3 cellular contexts compared by ENCODE assay signal in the genomic region with DNA sequence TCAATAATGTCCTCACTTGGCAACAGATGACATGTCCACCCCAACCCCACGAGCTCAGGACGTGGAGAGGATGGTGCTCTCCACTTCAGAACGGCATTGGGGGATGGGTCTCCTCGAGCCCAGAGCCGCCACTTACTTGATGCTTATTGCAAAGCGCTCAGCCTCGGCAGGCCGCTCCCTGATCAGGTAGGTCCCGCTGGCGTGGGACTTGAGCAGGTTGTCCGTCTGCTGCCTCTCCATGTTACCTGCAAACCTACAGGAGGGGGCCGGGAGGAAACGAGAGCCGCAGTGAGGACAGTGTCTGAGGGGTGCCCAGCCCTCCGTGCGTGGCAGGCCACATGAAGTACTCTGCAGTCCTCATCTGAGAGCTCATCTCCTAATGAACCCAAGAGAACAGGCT.
TF ChIP-seq lines count a peak whose summit lies in the region.

No MANE protein-coding gene starts in this region.

TF ChIP-seq in IMR-90, 13 proteins besides CTCF, POLR2A, EP300 and RAD21:
- TF ChIP-seq, protein P1, sequence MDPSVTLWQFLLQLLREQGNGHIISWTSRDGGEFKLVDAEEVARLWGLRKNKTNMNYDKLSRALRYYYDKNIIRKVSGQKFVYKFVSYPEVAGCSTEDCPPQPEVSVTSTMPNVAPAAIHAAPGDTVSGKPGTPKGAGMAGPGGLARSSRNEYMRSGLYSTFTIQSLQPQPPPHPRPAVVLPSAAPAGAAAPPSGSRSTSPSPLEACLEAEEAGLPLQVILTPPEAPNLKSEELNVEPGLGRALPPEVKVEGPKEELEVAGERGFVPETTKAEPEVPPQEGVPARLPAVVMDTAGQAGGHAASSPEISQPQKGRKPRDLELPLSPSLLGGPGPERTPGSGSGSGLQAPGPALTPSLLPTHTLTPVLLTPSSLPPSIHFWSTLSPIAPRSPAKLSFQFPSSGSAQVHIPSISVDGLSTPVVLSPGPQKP (IDR thresholded peaks at IDR 0.05; ENCODE audit: borderline replicate concordance, low read depth, low read length): no peak
- no peak for TF ChIP-seq MAFK (IDR thresholded peaks at IDR 0.05; ENCODE audit: low read depth, low read length)
- no peak for TF ChIP-seq MXI1 (IDR thresholded peaks at IDR 0.05; ENCODE audit: borderline replicate concordance, low read depth, low read length)
- no peak for TF ChIP-seq SMC3 (IDR thresholded peaks at IDR 0.05; ENCODE audit: low read depth, low read length)
- no peak for TF ChIP-seq CHD1 (IDR thresholded peaks at IDR 0.05; ENCODE audit: low read depth, low read length)
- TF ChIP-seq, protein P2, sequence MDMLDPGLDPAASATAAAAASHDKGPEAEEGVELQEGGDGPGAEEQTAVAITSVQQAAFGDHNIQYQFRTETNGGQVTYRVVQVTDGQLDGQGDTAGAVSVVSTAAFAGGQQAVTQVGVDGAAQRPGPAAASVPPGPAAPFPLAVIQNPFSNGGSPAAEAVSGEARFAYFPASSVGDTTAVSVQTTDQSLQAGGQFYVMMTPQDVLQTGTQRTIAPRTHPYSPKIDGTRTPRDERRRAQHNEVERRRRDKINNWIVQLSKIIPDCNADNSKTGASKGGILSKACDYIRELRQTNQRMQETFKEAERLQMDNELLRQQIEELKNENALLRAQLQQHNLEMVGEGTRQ (IDR thresholded peaks at IDR 0.05; ENCODE audit: low read depth, low read length): no peak
- no peak for TF ChIP-seq CEBPB (IDR thresholded peaks at IDR 0.05; ENCODE audit: low read depth, low read length)

TF ChIP-seq in WTC11, 78 proteins besides CTCF, POLR2A, EP300 and RAD21 (continues in another document):
- TF ChIP-seq, protein P3, sequence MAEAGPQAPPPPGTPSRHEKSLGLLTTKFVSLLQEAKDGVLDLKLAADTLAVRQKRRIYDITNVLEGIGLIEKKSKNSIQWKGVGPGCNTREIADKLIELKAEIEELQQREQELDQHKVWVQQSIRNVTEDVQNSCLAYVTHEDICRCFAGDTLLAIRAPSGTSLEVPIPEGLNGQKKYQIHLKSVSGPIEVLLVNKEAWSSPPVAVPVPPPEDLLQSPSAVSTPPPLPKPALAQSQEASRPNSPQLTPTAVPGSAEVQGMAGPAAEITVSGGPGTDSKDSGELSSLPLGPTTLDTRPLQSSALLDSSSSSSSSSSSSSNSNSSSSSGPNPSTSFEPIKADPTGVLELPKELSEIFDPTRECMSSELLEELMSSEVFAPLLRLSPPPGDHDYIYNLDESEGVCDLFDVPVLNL (CRISPR knock-in tag; IDR thresholded peaks at IDR 0.05; ENCODE audit: borderline replicate concordance, low read depth): no peak
- TF ChIP-seq ZBTB21 (CRISPR knock-in tag; IDR thresholded peaks at IDR 0.05; ENCODE audit: borderline replicate concordance) (no peak), SMAD4 (CRISPR knock-in tag; IDR thresholded peaks at IDR 0.05) (no peak), TEAD4 (CRISPR knock-in tag; IDR thresholded peaks at IDR 0.05) (no peak), IRF2 (CRISPR knock-in tag; IDR thresholded peaks at IDR 0.05; ENCODE audit: borderline replicate concordance, low read depth) (no peak), SP1 (CRISPR knock-in tag; conservative IDR thresholded peaks at IDR 0.05) (no peak), CREB1 (CRISPR knock-in tag; IDR thresholded peaks at IDR 0.05) (no peak), FOXK1 (CRISPR knock-in tag; IDR thresholded peaks at IDR 0.05) (no peak), ZNF232 (CRISPR knock-in tag; IDR thresholded peaks at IDR 0.05) (no peak)
- TF ChIP-seq, protein P4, sequence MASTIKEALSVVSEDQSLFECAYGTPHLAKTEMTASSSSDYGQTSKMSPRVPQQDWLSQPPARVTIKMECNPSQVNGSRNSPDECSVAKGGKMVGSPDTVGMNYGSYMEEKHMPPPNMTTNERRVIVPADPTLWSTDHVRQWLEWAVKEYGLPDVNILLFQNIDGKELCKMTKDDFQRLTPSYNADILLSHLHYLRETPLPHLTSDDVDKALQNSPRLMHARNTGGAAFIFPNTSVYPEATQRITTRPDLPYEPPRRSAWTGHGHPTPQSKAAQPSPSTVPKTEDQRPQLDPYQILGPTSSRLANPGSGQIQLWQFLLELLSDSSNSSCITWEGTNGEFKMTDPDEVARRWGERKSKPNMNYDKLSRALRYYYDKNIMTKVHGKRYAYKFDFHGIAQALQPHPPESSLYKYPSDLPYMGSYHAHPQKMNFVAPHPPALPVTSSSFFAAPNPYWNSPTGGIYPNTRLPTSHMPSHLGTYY (CRISPR knock-in tag; IDR thresholded peaks at IDR 0.05): no peak
- TF ChIP-seq, protein P5, sequence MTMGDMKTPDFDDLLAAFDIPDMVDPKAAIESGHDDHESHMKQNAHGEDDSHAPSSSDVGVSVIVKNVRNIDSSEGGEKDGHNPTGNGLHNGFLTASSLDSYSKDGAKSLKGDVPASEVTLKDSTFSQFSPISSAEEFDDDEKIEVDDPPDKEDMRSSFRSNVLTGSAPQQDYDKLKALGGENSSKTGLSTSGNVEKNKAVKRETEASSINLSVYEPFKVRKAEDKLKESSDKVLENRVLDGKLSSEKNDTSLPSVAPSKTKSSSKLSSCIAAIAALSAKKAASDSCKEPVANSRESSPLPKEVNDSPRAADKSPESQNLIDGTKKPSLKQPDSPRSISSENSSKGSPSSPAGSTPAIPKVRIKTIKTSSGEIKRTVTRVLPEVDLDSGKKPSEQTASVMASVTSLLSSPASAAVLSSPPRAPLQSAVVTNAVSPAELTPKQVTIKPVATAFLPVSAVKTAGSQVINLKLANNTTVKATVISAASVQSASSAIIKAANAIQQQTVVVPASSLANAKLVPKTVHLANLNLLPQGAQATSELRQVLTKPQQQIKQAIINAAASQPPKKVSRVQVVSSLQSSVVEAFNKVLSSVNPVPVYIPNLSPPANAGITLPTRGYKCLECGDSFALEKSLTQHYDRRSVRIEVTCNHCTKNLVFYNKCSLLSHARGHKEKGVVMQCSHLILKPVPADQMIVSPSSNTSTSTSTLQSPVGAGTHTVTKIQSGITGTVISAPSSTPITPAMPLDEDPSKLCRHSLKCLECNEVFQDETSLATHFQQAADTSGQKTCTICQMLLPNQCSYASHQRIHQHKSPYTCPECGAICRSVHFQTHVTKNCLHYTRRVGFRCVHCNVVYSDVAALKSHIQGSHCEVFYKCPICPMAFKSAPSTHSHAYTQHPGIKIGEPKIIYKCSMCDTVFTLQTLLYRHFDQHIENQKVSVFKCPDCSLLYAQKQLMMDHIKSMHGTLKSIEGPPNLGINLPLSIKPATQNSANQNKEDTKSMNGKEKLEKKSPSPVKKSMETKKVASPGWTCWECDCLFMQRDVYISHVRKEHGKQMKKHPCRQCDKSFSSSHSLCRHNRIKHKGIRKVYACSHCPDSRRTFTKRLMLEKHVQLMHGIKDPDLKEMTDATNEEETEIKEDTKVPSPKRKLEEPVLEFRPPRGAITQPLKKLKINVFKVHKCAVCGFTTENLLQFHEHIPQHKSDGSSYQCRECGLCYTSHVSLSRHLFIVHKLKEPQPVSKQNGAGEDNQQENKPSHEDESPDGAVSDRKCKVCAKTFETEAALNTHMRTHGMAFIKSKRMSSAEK (CRISPR knock-in tag; IDR thresholded peaks at IDR 0.05; ENCODE audit: borderline replicate concordance): no peak
- TF ChIP-seq, protein P6, sequence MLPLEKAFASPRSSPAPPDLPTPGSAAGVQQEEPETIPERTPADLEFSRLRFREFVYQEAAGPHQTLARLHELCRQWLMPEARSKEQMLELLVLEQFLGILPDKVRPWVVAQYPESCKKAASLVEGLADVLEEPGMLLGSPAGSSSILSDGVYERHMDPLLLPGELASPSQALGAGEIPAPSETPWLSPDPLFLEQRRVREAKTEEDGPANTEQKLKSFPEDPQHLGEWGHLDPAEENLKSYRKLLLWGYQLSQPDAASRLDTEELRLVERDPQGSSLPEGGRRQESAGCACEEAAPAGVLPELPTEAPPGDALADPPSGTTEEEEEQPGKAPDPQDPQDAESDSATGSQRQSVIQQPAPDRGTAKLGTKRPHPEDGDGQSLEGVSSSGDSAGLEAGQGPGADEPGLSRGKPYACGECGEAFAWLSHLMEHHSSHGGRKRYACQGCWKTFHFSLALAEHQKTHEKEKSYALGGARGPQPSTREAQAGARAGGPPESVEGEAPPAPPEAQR (CRISPR knock-in tag; IDR thresholded peaks at IDR 0.05): no peak

TF ChIP-seq in HepG2, 621 proteins besides CTCF, POLR2A, EP300 and RAD21:
- TF ChIP-seq AGO2 (optimal IDR thresholded peaks at IDR 0.05; ENCODE audit: low read depth, low read length) (peak; percentile 61), FOXC1 (CRISPR knock-in tag; IDR thresholded peaks at IDR 0.05; ENCODE audit: borderline replicate concordance) (no peak)
TF ChIP-seq in HepG2: peak in this region for 1.
